ENCODE assay signal across 8 cellular contexts in genomic region chr1:160681067-160681890, GRCh38. TPM values are rescaled to one million over a fixed set of nuclear protein-coding genes. Genes with fewer than 3 reads are reported as not detected.
DNase-seq lines count a peak whose midpoint lies in the region; ATAC-seq and TF ChIP-seq lines count a peak whose summit lies in the region.

No MANE protein-coding gene starts in this region.

- H3K9me3 ChIP-seq in KOPT-K1 (ENCODE audit: insufficient read depth, low read length, poor library complexity, severe bottlenecking), result peaks cover 3% of the 10 kb centered on the region

- H3K4me3 Mint-ChIP-seq in T-helper 1 cell treated with Interleukin-12 subunit alpha and Interleukin-12 subunit beta and Interleukin-4 antibody, amounts not matched to agents 30 μg/mL and 1 μg/mL, for 36 hours, result peak overlapping the region; percentile 10
- no peak overlapping the region for H3K4me3 Mint-ChIP-seq in activated naive CD8-positive, alpha-beta T cell treated with anti-CD3 and anti-CD28 coated beads, Interleukin-2, amount 50 U/mL, for 24 hours
- H3K4me3 Mint-ChIP-seq in immature natural killer cell, result peak overlapping the region; percentile 2 to 83 (median 69)

- peaks cover under 1% of the 10 kb centered on the region for H3K9me3 Mint-ChIP-seq in T-helper 1 cell treated with Interleukin-12 subunit alpha and Interleukin-12 subunit beta and Interleukin-4 antibody, amounts not matched to agents 30 μg/mL and 1 μg/mL, for 36 hours
- H3K9me3 Mint-ChIP-seq in activated naive CD8-positive, alpha-beta T cell treated with anti-CD3 and anti-CD28 coated beads, Interleukin-2, amount 50 U/mL, for 24 hours, result no peaks in the 10 kb centered on the region
- H3K9me3 Mint-ChIP-seq in immature natural killer cell, result no peaks in the 10 kb centered on the region

- no peaks in the 10 kb centered on the region for H3K27me3 Mint-ChIP-seq in T-helper 1 cell treated with Interleukin-12 subunit alpha and Interleukin-12 subunit beta and Interleukin-4 antibody, amounts not matched to agents 30 μg/mL and 1 μg/mL, for 36 hours (ENCODE audit: low read depth)
- no peaks in the 10 kb centered on the region for H3K27me3 Mint-ChIP-seq in activated naive CD8-positive, alpha-beta T cell treated with anti-CD3 and anti-CD28 coated beads, Interleukin-2, amount 50 U/mL, for 24 hours
- H3K27me3 Mint-ChIP-seq in immature natural killer cell (ENCODE audit: low read depth in 3 of 3), result peaks cover 2 to 7% (median 3%) of the 10 kb centered on the region in 3 donors

- peak overlapping the region; percentile 18 for H3K27ac ChIP-seq in KOPT-K1 (ENCODE audit: low read depth, low read length, poor library complexity, severe bottlenecking)

- peak; percentile 68 for ATAC-seq in activated naive CD8-positive, alpha-beta T cell treated with anti-CD3 and anti-CD28 coated beads, Interleukin-2, amount 50 U/mL, for 24 hours
- no peak for ATAC-seq in GM18517 (IDR thresholded peaks at IDR 0.05; ENCODE audit: unreplicated experiment)

- peaks cover 76% of the 10 kb centered on the region for H3K36me3 Mint-ChIP-seq in T-helper 1 cell treated with Interleukin-12 subunit alpha and Interleukin-12 subunit beta and Interleukin-4 antibody, amounts not matched to agents 30 μg/mL and 1 μg/mL, for 36 hours (ENCODE audit: low read depth)
- peaks cover 89% of the 10 kb centered on the region for H3K36me3 Mint-ChIP-seq in activated naive CD8-positive, alpha-beta T cell treated with anti-CD3 and anti-CD28 coated beads, Interleukin-2, amount 50 U/mL, for 24 hours (ENCODE audit: low read depth)
- H3K36me3 Mint-ChIP-seq in immature natural killer cell, result peaks cover 29 to 73% (median 40%) of the 10 kb centered on the region in 3 donors

- peaks cover 85% of the 10 kb centered on the region for H3K36me3 ChIP-seq in KOPT-K1 (ENCODE audit: insufficient read depth, low read length)

- TF ChIP-seq POLR2A in GM19099 (IDR thresholded peaks at IDR 0.05; ENCODE audit: extremely low read depth, insufficient read length, low read depth), result peak; percentile 25

- H3K4me1 Mint-ChIP-seq in T-helper 1 cell treated with Interleukin-12 subunit alpha and Interleukin-12 subunit beta and Interleukin-4 antibody, amounts not matched to agents 30 μg/mL and 1 μg/mL, for 36 hours (ENCODE audit: low read depth), result peaks cover 75% of the 10 kb centered on the region
- H3K4me1 Mint-ChIP-seq in activated naive CD8-positive, alpha-beta T cell treated with anti-CD3 and anti-CD28 coated beads, Interleukin-2, amount 50 U/mL, for 24 hours, result peaks cover 67% of the 10 kb centered on the region
- peaks cover 63 to 73% of the 10 kb centered on the region in 2 donors for H3K4me1 Mint-ChIP-seq in immature natural killer cell

- DNase-seq in Ammon's horn (ENCODE audit: low spot score), result peak; percentile 40
- DNase-seq in activated naive CD8-positive, alpha-beta T cell treated with anti-CD3 and anti-CD28 coated beads, Interleukin-2, amount 50 U/mL, for 24 hours, result peak; percentile 87
- DNase-seq in immature natural killer cell, result peak; percentile 78 to 81 (median 79)
- DNase-seq in stimulated activated CD4-positive, alpha-beta T cell treated with anti-CD3 and anti-CD28 coated beads, Interleukin-4, amount 100 ng/mL, for 24 hours, result peak; percentile 88

- peak overlapping the region; percentile 92 for H3K27ac Mint-ChIP-seq in T-helper 1 cell treated with Interleukin-12 subunit alpha and Interleukin-12 subunit beta and Interleukin-4 antibody, amounts not matched to agents 30 μg/mL and 1 μg/mL, for 36 hours
- H3K27ac Mint-ChIP-seq in activated naive CD8-positive, alpha-beta T cell treated with anti-CD3 and anti-CD28 coated beads, Interleukin-2, amount 50 U/mL, for 24 hours, result peak overlapping the region; percentile 78
- H3K27ac Mint-ChIP-seq in immature natural killer cell, result peak overlapping the region; percentile 67 to 96 (median 94)

RNA-seq across cellular contexts. Expression of gene CD48, which starts 30.3 kb away (rescaled TPM):
- polyA plus RNA-seq in immature natural killer cell, result 100 to 1,000 TPM; 202 to 229 (median 205) TPM

RNA-seq across cellular contexts. Expression of gene SLAMF1, which starts 34.4 kb away (rescaled TPM):
- under 1 TPM in 2 of 3 donors, not detected in 1; 0.12 to 0.21 TPM for polyA plus RNA-seq in immature natural killer cell

RNA-seq across cellular contexts. Expression of gene SLAMF7, which starts 57.8 kb away (rescaled TPM):
- polyA plus RNA-seq in immature natural killer cell, result 100 to 1,000 TPM; 316 to 379 (median 359) TPM
